7 cellular contexts compared by ENCODE assay signal in the genomic region with DNA sequence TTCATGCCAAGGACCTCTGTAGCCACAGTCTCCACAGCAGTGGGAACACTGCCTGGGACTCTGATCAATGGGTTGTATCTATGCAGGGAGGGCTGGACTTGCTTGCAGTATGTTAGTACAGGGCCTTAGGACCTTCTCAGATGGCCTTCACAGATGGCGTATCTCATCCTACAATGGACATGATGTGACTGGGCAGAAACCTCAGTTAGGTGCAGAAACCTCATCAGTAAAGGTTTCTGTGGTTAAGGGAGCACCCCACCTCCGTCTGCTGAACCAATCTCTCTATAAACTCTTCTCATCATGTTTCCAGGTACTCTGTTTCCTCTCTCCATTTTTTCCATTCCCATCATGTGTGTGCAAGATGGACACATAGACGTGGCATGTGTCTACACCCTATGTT.
"Had no signal": no experiment of that assay in that cellular context is flagged by ENCODE, and none has a peak within 500 bp of the region (broad histone marks: within the 10 kb centered on the region; RNA-seq: fewer than 3 reads in every experiment).

No MANE protein-coding gene starts in this region.

- H3K27ac Mint-ChIP-seq: IgD-negative memory B cell had no signal

- DNase-seq: IMR-90, KBM-7 had no signal

- ATAC-seq: HepG2, K562 had no signal

- H3K36me3 Mint-ChIP-seq: IgD-negative memory B cell had no signal

- H3K4me3 Mint-ChIP-seq: IgD-negative memory B cell had no signal

- FAIRE-seq: HepG2, HTR-8/SVneo, K562 had no signal

- H3K4me3 ChIP-seq: K562 had no signal

- H3K27ac ChIP-seq: HL-60 had no signal
